30 cellular contexts compared by ENCODE assay signal in the genomic region with DNA sequence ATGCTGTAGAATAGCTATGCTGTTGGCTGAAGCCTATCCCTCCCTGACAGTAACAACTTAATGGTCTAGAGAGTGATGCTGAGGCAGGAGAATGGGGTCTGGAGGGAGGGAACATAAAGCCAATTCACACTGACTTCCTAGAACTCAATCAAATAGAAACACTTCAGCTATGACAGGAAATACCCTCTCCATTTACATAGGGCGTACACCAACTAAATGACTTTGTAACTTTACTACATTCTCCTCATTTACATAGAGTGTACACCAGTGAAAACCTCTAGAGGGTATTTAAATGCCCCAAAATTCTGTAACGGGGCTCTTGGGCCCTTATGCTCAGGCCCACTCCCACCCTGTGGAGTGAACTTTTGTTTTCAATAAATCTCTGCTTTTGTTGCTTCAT.
"Had no signal": no experiment of that assay in that cellular context is flagged by ENCODE, and none has a peak within 500 bp of the region (broad histone marks: within the 10 kb centered on the region; RNA-seq: fewer than 3 reads in every experiment).

No MANE protein-coding gene starts in this region.

- H3K4me3 ChIP-seq: cardiac muscle cell had no signal

- ATAC-seq: activated T-helper 17 cell treated with anti-CD3 and anti-CD28 coated beads, Interleukin-2, amount 50 U/mL, for 72 hours; PC-3 had no signal

- DNase-seq: activated CD4-positive, alpha-beta T cell treated with anti-CD3 and anti-CD28 coated beads, Interleukin-2, amount 10 ng/mL, durations not matched to agents 24 days and 14 days; activated CD4-positive, alpha-beta T cell treated with anti-CD3 and anti-CD28 coated beads, Interleukin-2, amount 50 U/mL, for 4 hours; activated effector memory CD4-positive, alpha-beta T cell treated with anti-CD3 and anti-CD28 coated beads, Interleukin-2, amount 50 U/mL, for 16 hours; activated naive CD4-positive, alpha-beta T cell; activated naive CD4-positive, alpha-beta T cell treated with anti-CD3 and anti-CD28 coated beads, Interleukin-2, amount 50 U/mL, for 16 hours; activated naive CD8-positive, alpha-beta T cell treated with anti-CD3 and anti-CD28 coated beads for 36 hours; activated T-cell treated with anti-CD3 and anti-CD28 coated beads, Interleukin-2, amount 50 U/mL, for 1 hour; activated T-cell treated with anti-CD3 and anti-CD28 coated beads, Interleukin-2, amount 50 U/mL, for 72 hours; amniotic stem cell; aorta; NCI-H1092 treated with DMSO at 0.1 percent for 48 hours; NCI-H1417; NCI-H146; NCI-H187; NCI-H2029 treated with DMSO at 0.1 percent for 48 hours; NCI-H2107; NCI-H2171; NCI-H446; NCI-H510A treated with DMSO at 0.1 percent for 48 hours; NCI-H526 treated with DMSO at 0.1 percent for 48 hours; PC-3; Right ventricle myocardium superior; SW 1271; T1000; WERI-Rb-1 had no signal

- H3K27ac ChIP-seq: cardiac muscle cell, KMS-11, WERI-Rb-1 had no signal

- H3K9me3 Mint-ChIP-seq: activated CD4-positive, alpha-beta T cell treated with anti-CD3 and anti-CD28 coated beads, Interleukin-2, amount 10 ng/mL, durations not matched to agents 24 days and 14 days; activated naive CD8-positive, alpha-beta T cell treated with anti-CD3 and anti-CD28 coated beads for 36 hours; activated T-cell treated with anti-CD3 and anti-CD28 coated beads, Interleukin-2, amount 50 U/mL, for 72 hours; activated T-helper 17 cell treated with anti-CD3 and anti-CD28 coated beads, Interleukin-2, amount 50 U/mL, for 72 hours; central memory CD8-positive, alpha-beta T cell had no signal

- H3K27me3 Mint-ChIP-seq: activated naive CD8-positive, alpha-beta T cell treated with anti-CD3 and anti-CD28 coated beads for 36 hours; activated T-helper 17 cell treated with anti-CD3 and anti-CD28 coated beads, Interleukin-2, amount 50 U/mL, for 72 hours had no signal

- H3K27me3 ChIP-seq: cardiac muscle cell had no signal

- H3K36me3 Mint-ChIP-seq: activated naive CD8-positive, alpha-beta T cell treated with anti-CD3 and anti-CD28 coated beads for 36 hours had no signal

- H3K27ac Mint-ChIP-seq: activated CD4-positive, alpha-beta T cell treated with anti-CD3 and anti-CD28 coated beads, Interleukin-2, amount 10 ng/mL, durations not matched to agents 24 days and 14 days; activated naive CD8-positive, alpha-beta T cell treated with anti-CD3 and anti-CD28 coated beads for 36 hours; activated T-cell treated with anti-CD3 and anti-CD28 coated beads, Interleukin-2, amount 50 U/mL, for 72 hours; activated T-helper 17 cell treated with anti-CD3 and anti-CD28 coated beads, Interleukin-2, amount 50 U/mL, for 72 hours had no signal

- H3K4me1 Mint-ChIP-seq: activated naive CD8-positive, alpha-beta T cell treated with anti-CD3 and anti-CD28 coated beads for 36 hours; activated T-helper 17 cell treated with anti-CD3 and anti-CD28 coated beads, Interleukin-2, amount 50 U/mL, for 72 hours; central memory CD8-positive, alpha-beta T cell had no signal

- H3K4me2 ChIP-seq: KMS-11 had no signal

- FAIRE-seq: RCC 7860 had no signal

- H3K4me3 Mint-ChIP-seq: activated CD4-positive, alpha-beta T cell treated with anti-CD3 and anti-CD28 coated beads, Interleukin-2, amount 10 ng/mL, durations not matched to agents 24 days and 14 days; activated naive CD8-positive, alpha-beta T cell treated with anti-CD3 and anti-CD28 coated beads for 36 hours; activated T-cell treated with anti-CD3 and anti-CD28 coated beads, Interleukin-2, amount 50 U/mL, for 72 hours; activated T-helper 17 cell treated with anti-CD3 and anti-CD28 coated beads, Interleukin-2, amount 50 U/mL, for 72 hours; central memory CD8-positive, alpha-beta T cell had no signal

- H3K36me3 ChIP-seq: cardiac muscle cell, WERI-Rb-1 had no signal

- H3K9ac ChIP-seq: KMS-11 had no signal
